In the genomic region with DNA sequence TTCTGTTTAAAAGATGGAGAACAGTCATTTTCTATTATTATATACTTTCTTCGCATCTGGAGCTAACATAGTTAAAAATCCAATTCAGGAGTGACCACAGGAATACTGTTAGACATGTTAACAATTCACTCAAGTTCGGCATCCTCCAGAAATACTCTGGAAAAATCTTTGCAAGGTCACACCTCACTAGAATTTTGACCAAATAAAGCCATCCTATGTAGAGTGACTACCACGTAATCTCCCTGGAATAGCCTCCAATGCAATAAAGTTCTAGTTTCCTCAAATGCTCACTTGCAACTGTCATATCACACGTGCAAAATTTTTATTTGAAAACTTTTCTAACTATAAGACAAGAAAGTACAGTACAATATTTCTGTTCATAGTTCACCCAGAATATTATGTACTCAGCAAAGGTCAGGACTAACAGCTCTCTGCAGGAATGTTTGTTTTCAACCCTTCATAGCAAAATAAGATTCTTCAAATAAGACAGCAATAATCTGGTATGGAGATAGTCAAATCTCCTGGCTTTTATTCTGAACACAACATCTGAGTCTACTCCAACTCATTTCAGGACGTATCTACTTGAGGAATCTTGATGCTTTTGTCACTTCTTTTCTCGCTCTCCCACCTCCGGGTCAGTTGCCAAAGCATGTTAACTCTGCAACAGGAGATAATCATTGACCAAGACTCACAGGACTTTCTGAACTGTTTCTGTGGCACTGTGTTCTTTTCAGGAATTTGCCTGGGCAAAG, we compare ENCODE assay signal across 19 cellular contexts.
DNase-seq lines count a peak whose midpoint lies in the region; ATAC-seq and TF ChIP-seq lines count a peak whose summit lies in the region.
"Had no signal": no experiment of that assay in that cellular context is flagged by ENCODE, and none has a peak within 500 bp of the region (broad histone marks: within the 10 kb centered on the region; RNA-seq: fewer than 3 reads in every experiment).

No MANE protein-coding gene starts in this region.

- H4K20me1 ChIP-seq in hepatocyte (ENCODE audit: insufficient read depth, poor library complexity, severe bottlenecking), result no peaks in the 10 kb centered on the region

- 60% methylated on average over 7 of the region's 7 CpGs for WGBS in hepatocyte (ENCODE audit: low lambda C conversion rate, missing lambda C conversion rate)
- WGBS in right lobe of liver (ENCODE audit: insufficient coverage, low coverage, low lambda C conversion rate, missing lambda C conversion rate), result 45% methylated on average over 7 of the region's 7 CpGs
- WGBS in transverse colon (ENCODE audit: low coverage in 1 of 2), 2 donors, result 82 to 87% methylated on average over 7 of the region's 7 CpGs

- H3K4me1 ChIP-seq in adipocyte (ENCODE audit: control insufficient read depth, insufficient read depth, low read length), result no peaks in the 10 kb centered on the region
- no peaks in the 10 kb centered on the region for H3K4me1 ChIP-seq in hepatocyte (ENCODE audit: insufficient read depth)
- H3K4me1 ChIP-seq in right lobe of liver, result peaks cover 0 to 7% (median 0%) of the 10 kb centered on the region in 4 donors
- peaks cover 0 to 34% (median 9%) of the 10 kb centered on the region in 4 donors for H3K4me1 ChIP-seq in tibial artery
- no peaks in the 10 kb centered on the region for H3K4me1 ChIP-seq in transverse colon

- intact Hi-C loops in right lobe of liver (cut with DNase I) (no loop called here), tibial artery (cut with DNase I; ENCODE audit: low total_unique reads) (no loop called here), transverse colon (cut with DNase I; ENCODE audit: low total_unique reads) (no loop called here), dorsolateral prefrontal cortex (cut with DNase I) (no loop called here)

- H3K79me2 ChIP-seq in hepatocyte, result no peaks in the 10 kb centered on the region

- TF ChIP-seq CTCF in hepatocyte (IDR thresholded peaks at IDR 0.05; ENCODE audit: poor library complexity), result no peak
- no peak for TF ChIP-seq CTCF in right lobe of liver (IDR thresholded peaks at IDR 0.05)
- no peak for TF ChIP-seq CTCF in tibial artery (IDR thresholded peaks at IDR 0.05)
- TF ChIP-seq CTCF in transverse colon (IDR thresholded peaks at IDR 0.05), result no peak
- no peak for TF ChIP-seq CTCF in dorsolateral prefrontal cortex (IDR thresholded peaks at IDR 0.05 in 54 of 56, conservative IDR thresholded peaks at IDR 0.05 in 2 of 56; ENCODE audit: low read depth in 1 of 56, partially characterized antibody in 56 of 56)

- ATAC-seq in right lobe of liver, result peak; percentile 66 to 89 (median 84)
- no peak for ATAC-seq in GM21717 (IDR thresholded peaks at IDR 0.05; ENCODE audit: unreplicated experiment)

- peak overlapping the region; percentile 34 for H3K4me2 ChIP-seq in hepatocyte

- H3K27ac ChIP-seq in hepatocyte, result no peak overlapping the region
- no peak overlapping the region for H3K27ac ChIP-seq in right lobe of liver
- H3K27ac ChIP-seq in tibial artery, result peak overlapping the region; percentile 26 to 65
- H3K27ac ChIP-seq in transverse colon, result no peak overlapping the region
- H3K27ac ChIP-seq in dorsolateral prefrontal cortex, result no peak overlapping the region
- H3K27ac ChIP-seq: RWPE1, SK-N-MC had no signal

- no peak overlapping the region for H2AFZ ChIP-seq in hepatocyte

- peaks cover 2% of the 10 kb centered on the region for H3K36me3 ChIP-seq in adipocyte (ENCODE audit: control insufficient read depth, insufficient read depth, low read length, severe bottlenecking)
- peaks cover 3% of the 10 kb centered on the region for H3K36me3 ChIP-seq in hepatocyte (replicated peaks; ENCODE audit: insufficient read depth, low read depth)
- no peaks in the 10 kb centered on the region for H3K36me3 ChIP-seq in right lobe of liver
- no peaks in the 10 kb centered on the region for H3K36me3 ChIP-seq in tibial artery
- no peaks in the 10 kb centered on the region for H3K36me3 ChIP-seq in transverse colon

- peaks cover 14% of the 10 kb centered on the region for H3K9me3 ChIP-seq in adipocyte (ENCODE audit: control insufficient read depth, low read length)
- H3K9me3 ChIP-seq in hepatocyte (ENCODE audit: low read depth), result no peaks in the 10 kb centered on the region
- H3K9me3 ChIP-seq in right lobe of liver, result no peaks in the 10 kb centered on the region
- peaks cover 0 to 6% (median 0%) of the 10 kb centered on the region in 3 donors for H3K9me3 ChIP-seq in tibial artery
- peaks cover 7 to 13% of the 10 kb centered on the region in 2 donors for H3K9me3 ChIP-seq in transverse colon

- TF ChIP-seq EP300 in transverse colon (IDR thresholded peaks at IDR 0.05; ENCODE audit: low read depth), result no peak

- H3K4me3 ChIP-seq in adipocyte (ENCODE audit: low read length), result no peak overlapping the region
- no peak overlapping the region for H3K4me3 ChIP-seq in hepatocyte
- H3K4me3 ChIP-seq in right lobe of liver, result no peak overlapping the region
- no peak overlapping the region for H3K4me3 ChIP-seq in tibial artery
- H3K4me3 ChIP-seq in transverse colon, result no peak overlapping the region
- H3K4me3 ChIP-seq in dorsolateral prefrontal cortex, result no peak overlapping the region
- H3K4me3 ChIP-seq: SK-N-MC had no signal

- H3K9ac ChIP-seq in adipocyte (ENCODE audit: low read length), result no peak overlapping the region

- H3K9me2 ChIP-seq in hepatocyte (replicated peaks; ENCODE audit: insufficient read depth), result no peaks in the 10 kb centered on the region

- peak; percentile 5 for DNase-seq in adipocyte (ENCODE audit: low read depth)
- peak; percentile 14 for DNase-seq in hepatocyte (ENCODE audit: low spot score)
- DNase-seq in right lobe of liver, result no peak
- no peak for DNase-seq in tibial artery
- no peak for DNase-seq in transverse colon
- DNase-seq in dorsolateral prefrontal cortex, result no peak
- DNase-seq: C1 segment of cervical spinal cord; CD8-positive, alpha-beta memory T cell; KG1; NCI-H1092 treated with DMSO at 0.1 percent for 48 hours; NCI-H146; NCI-H2029; NCI-H226; NCI-H510A treated with DMSO at 0.1 percent for 48 hours; NCI-H748 treated with DMSO at 0.1 percent for 48 hours; SHP77 treated with DMSO at 0.1 percent for 48 hours had no signal

- TF ChIP-seq POLR2A in right lobe of liver (IDR thresholded peaks at IDR 0.05), result no peak
- no peak for TF ChIP-seq POLR2A in transverse colon (IDR thresholded peaks at IDR 0.05)

- in situ Hi-C loops in transverse colon (cut with MboI; ENCODE audit: low pct_ligation_motif_present in 1 of 4, low pct_unique_long_range_greater_than_20kb in 1 of 4, low sequenced_read_pairs in 3 of 4), result no loop called here

- H3K27me3 ChIP-seq in adipocyte (replicated peaks; ENCODE audit: control insufficient read depth, insufficient read depth, low read length) (no peaks in the 10 kb centered on the region), hepatocyte (no peaks in the 10 kb centered on the region), right lobe of liver (no peaks in the 10 kb centered on the region), tibial artery (no peaks in the 10 kb centered on the region), transverse colon (no peaks in the 10 kb centered on the region), dorsolateral prefrontal cortex (no peaks in the 10 kb centered on the region)

Comparison
In these comparisons a context has a peak if more than half of its experiments do, and no peak if none do; other contexts are left out.
1. DNase-seq: peak in adipocyte (single experiment) and hepatocyte (single experiment); none in right lobe of liver (0 of 3), tibial artery (0 of 2), transverse colon (single experiment) and dorsolateral prefrontal cortex (0 of 10).
2. H3K27ac ChIP-seq: peak in tibial artery (2 of 2); none in hepatocyte (single experiment), right lobe of liver (0 of 3), transverse colon (0 of 4) and dorsolateral prefrontal cortex (0 of 59).